In the genomic region with DNA sequence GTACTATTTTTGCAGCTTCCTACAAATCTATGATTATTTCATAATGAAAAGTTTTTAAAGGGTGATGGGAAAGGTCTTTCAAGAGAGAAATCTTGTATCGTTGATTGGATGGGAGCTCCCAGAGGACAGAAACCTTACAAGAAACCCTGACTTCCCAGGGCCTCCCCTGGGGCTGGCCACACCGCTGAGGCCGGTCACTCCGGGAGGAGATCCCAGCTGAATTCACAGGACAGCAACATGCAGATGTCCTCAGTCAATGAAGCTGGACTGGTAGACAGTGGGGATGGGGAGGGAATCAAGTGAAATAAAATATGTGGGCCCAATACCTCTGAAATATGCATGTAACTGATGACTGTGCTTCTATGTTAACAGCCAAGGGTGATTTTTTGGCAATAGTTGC, we compare ENCODE assay signal across 24 cellular contexts.
"Had no signal": no experiment of that assay in that cellular context is flagged by ENCODE, and none has a peak within 500 bp of the region (broad histone marks: within the 10 kb centered on the region; RNA-seq: fewer than 3 reads in every experiment).

No MANE protein-coding gene starts in this region.

- H3K4me3 ChIP-seq: lung, mucosa of descending colon, pancreas, prostate gland, right lobe of liver, smooth muscle cell, tibial nerve, uterus had no signal

- ATAC-seq: left lobe of liver, mucosa of descending colon, pancreas had no signal

- H3K27me3 ChIP-seq: pancreas, right lobe of liver, tibial nerve, uterus had no signal

- H3K9me3 ChIP-seq: mucosa of descending colon, pancreas, prostate gland, right lobe of liver, tibial nerve, uterus had no signal

- H3K27ac ChIP-seq: pancreas, prostate gland, right lobe of liver, tibial nerve, uterus had no signal

- H3K4me1 ChIP-seq: pancreas, prostate gland, right lobe of liver, tibial nerve, uterus had no signal

- DNase-seq: hypothalamus; islet precursor cell; mesendoderm; midbrain; mucosa of descending colon; naive thymus-derived CD4-positive, alpha-beta T cell; nucleus accumbens; pancreas; posterior cingulate gyrus; retina; right lobe of liver; stimulated activated CD4-positive, alpha-beta T cell treated with anti-CD3 and anti-CD28 coated beads, Interleukin-1b, Interleukin-23, amount 100 ng/mL, for 48 hours; stimulated activated CD4-positive, alpha-beta T cell treated with anti-CD3 and anti-CD28 coated beads, Interleukin-2, amount 100 ng/mL, for 48 hours; stimulated activated CD4-positive, alpha-beta T cell treated with anti-CD3 and anti-CD28 coated beads, Interleukin-4, amount 100 ng/mL, for 4 hours; stimulated activated CD8-positive, alpha-beta memory T cell treated with anti-CD3 and anti-CD28 coated beads, Interleukin-4, amount 100 ng/mL, for 48 hours; stimulated activated naive CD4-positive, alpha-beta T cell treated with Interleukin-2 at 50 U/mL for 16 hours; stimulated activated naive CD8-positive, alpha-beta T cell treated with anti-CD3 and anti-CD28 coated beads, Interleukin-15, amount 100 ng/mL, for 72 hours; substantia nigra; uterus had no signal

- H3K36me3 ChIP-seq: pancreas, prostate gland, right lobe of liver, tibial nerve, uterus had no signal
